1 cellular context compared by ENCODE assay signal in the genomic region with DNA sequence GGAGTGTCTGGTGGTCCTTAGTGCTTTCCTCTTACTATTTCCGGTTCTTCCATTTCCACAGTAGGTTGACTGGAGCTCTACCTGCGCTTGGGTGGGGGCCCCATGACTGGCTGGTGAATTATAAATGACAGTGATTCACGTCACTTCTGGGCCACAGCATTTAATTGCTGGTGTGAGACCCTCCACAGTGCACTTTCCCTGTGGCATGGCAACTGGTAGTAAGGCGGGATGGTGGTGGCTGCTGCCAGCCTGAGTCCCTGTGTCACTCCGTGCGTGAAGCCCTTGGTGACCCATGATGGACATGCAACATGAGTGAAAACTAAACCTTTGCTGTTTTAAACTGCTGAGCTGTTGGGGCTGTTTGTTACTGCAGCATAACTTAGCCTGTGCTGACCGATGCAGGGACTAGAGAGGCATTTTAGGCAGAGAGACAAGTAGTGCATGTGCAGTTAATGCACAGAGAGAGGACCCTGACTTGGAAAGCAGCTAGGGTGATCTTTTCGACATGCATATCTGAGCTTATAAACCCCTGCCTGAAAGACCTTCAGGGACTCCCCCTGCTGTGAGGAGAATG.
TF ChIP-seq lines count a peak whose summit lies in the region.

No MANE protein-coding gene starts in this region.

TF ChIP-seq in H1, 55 proteins besides CTCF, POLR2A, EP300 and RAD21:
- TF ChIP-seq NANOG (IDR thresholded peaks at IDR 0.05; ENCODE audit: insufficient read depth, low read depth, low read length, poor library complexity, severe bottlenecking) (no peak), SP4 (IDR thresholded peaks at IDR 0.05; ENCODE audit: low read length) (no peak), TCF12 (IDR thresholded peaks at IDR 0.05; ENCODE audit: low read depth, low read length) (no peak), KDM4A (IDR thresholded peaks at IDR 0.05; ENCODE audit: low read depth, low read length, severe bottlenecking) (no peak), EZH2 (IDR thresholded peaks at IDR 0.05; ENCODE audit: low read depth, low read length, severe bottlenecking) (no peak), ZNF274 (IDR thresholded peaks at IDR 0.05; ENCODE audit: borderline replicate concordance, extremely low read depth, low read length) (no peak), RBBP5 (IDR thresholded peaks at IDR 0.05; ENCODE audit: borderline replicate concordance, low read depth, low read length) (no peak), SAP30 (IDR thresholded peaks at IDR 0.05; ENCODE audit: insufficient read depth, insufficient replicate concordance, low read length) (no peak), JUN (IDR thresholded peaks at IDR 0.05; ENCODE audit: low read depth, low read length) (no peak), NRF1 (IDR thresholded peaks at IDR 0.05; ENCODE audit: low read depth, low read length) (no peak), JUND (IDR thresholded peaks at IDR 0.05; ENCODE audit: low read length) (no peak), CTBP2 (IDR thresholded peaks at IDR 0.05; ENCODE audit: borderline replicate concordance, insufficient read depth, insufficient read length, low read length) (no peak)
- TF ChIP-seq, protein P1, sequence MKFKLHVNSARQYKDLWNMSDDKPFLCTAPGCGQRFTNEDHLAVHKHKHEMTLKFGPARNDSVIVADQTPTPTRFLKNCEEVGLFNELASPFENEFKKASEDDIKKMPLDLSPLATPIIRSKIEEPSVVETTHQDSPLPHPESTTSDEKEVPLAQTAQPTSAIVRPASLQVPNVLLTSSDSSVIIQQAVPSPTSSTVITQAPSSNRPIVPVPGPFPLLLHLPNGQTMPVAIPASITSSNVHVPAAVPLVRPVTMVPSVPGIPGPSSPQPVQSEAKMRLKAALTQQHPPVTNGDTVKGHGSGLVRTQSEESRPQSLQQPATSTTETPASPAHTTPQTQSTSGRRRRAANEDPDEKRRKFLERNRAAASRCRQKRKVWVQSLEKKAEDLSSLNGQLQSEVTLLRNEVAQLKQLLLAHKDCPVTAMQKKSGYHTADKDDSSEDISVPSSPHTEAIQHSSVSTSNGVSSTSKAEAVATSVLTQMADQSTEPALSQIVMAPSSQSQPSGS (IDR thresholded peaks at IDR 0.05; ENCODE audit: low read length), result no peak
- TF ChIP-seq, protein P2, sequence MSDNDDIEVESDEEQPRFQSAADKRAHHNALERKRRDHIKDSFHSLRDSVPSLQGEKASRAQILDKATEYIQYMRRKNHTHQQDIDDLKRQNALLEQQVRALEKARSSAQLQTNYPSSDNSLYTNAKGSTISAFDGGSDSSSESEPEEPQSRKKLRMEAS (IDR thresholded peaks at IDR 0.05), result no peak
